ENCODE assay signal across 9 cellular contexts in genomic region chr19:40611900-40612698, GRCh38. TPM values are rescaled to one million over a fixed set of nuclear protein-coding genes. Genes with fewer than 3 reads are reported as not detected.
DNase-seq lines count a peak whose midpoint lies in the region; ATAC-seq and TF ChIP-seq lines count a peak whose summit lies in the region.
"Had no signal": no experiment of that assay in that cellular context is flagged by ENCODE, and none has a peak within 500 bp of the region (broad histone marks: within the 10 kb centered on the region; RNA-seq: fewer than 3 reads in every experiment).

No MANE protein-coding gene starts in this region.

- H3K27ac Mint-ChIP-seq in activated naive CD8-positive, alpha-beta T cell treated with anti-CD3 and anti-CD28 coated beads for 36 hours, result peak overlapping the region; percentile 30

- ATAC-seq in body of pancreas, result no peak

- 90% methylated on average over 10 of the region's 10 CpGs for WGBS in liver
- WGBS in body of pancreas, 2 donors, result 81 to 97% methylated on average over 6 to 10 of the region's 10 CpGs

- no peak overlapping the region for H3K4me3 ChIP-seq in left ventricle myocardium inferior
- no peak overlapping the region for H3K4me3 ChIP-seq in liver (ENCODE audit: low read depth in 1 of 3, low read length in 3 of 3)
- H3K4me3 ChIP-seq in body of pancreas, result no peak overlapping the region

- no peaks in the 10 kb centered on the region for H3K9me3 Mint-ChIP-seq in activated naive CD8-positive, alpha-beta T cell treated with anti-CD3 and anti-CD28 coated beads for 36 hours

- peak overlapping the region; percentile 91 for H3K27ac ChIP-seq in left ventricle myocardium inferior (replicated peaks)
- H3K27ac ChIP-seq in liver (ENCODE audit: low read depth in 1 of 2, low read length in 2 of 2), result no peak overlapping the region
- no peak overlapping the region for H3K27ac ChIP-seq in body of pancreas

- peak overlapping the region; percentile 78 for H3K4me3 Mint-ChIP-seq in activated naive CD8-positive, alpha-beta T cell treated with anti-CD3 and anti-CD28 coated beads for 36 hours

- no peak for TF ChIP-seq POLR2A in body of pancreas (IDR thresholded peaks at IDR 0.05)

- H3K4me1 Mint-ChIP-seq in activated naive CD8-positive, alpha-beta T cell treated with anti-CD3 and anti-CD28 coated beads for 36 hours, result peaks cover 50% of the 10 kb centered on the region

- H3K27me3 ChIP-seq in left ventricle myocardium inferior (ENCODE audit: low read depth), result no peaks in the 10 kb centered on the region
- H3K27me3 ChIP-seq in liver (ENCODE audit: control insufficient read depth in 4 of 4, insufficient read depth in 4 of 4, low read length in 3 of 4), result peaks cover 0 to 4% (median 1%) of the 10 kb centered on the region in 4 donors
- H3K27me3 ChIP-seq in body of pancreas, result no peaks in the 10 kb centered on the region
- H3K27me3 ChIP-seq: BE2C had no signal

- H3K36me3 ChIP-seq in left ventricle myocardium inferior (peaks cover 16% of the 10 kb centered on the region), liver (ENCODE audit: control insufficient read depth in 4 of 4, insufficient read depth in 3 of 4, low read depth in 1 of 4, low read length in 3 of 4) (peaks cover 0 to 1% (median 0%) of the 10 kb centered on the region in 4 donors), body of pancreas (replicated peaks in 1 of 2; ENCODE audit: insufficient read depth in 1 of 2, low read depth in 2 of 2) (no peaks in the 10 kb centered on the region)
- H3K36me3 ChIP-seq: BE2C had no signal

- no peak overlapping the region for H3K9ac ChIP-seq in liver (ENCODE audit: low read depth in 1 of 2, low read length in 2 of 2)

- DNase-seq in left ventricle myocardium inferior (no peak), cardiac septum (ENCODE audit: low spot score) (no peak), SW480 (ENCODE audit: low spot score) (no peak), body of pancreas (no peak), NCI-H510A treated with DMSO at 0.1 percent for 48 hours (lab: John Stamatoyannopoulos, UW) (no peak), SIG-M5 treated with dmso at 0.1 percent for 504 hours (lab: John Stamatoyannopoulos, UW; ENCODE audit: unreplicated experiment) (no peak)
- DNase-seq in activated naive CD8-positive, alpha-beta T cell treated with anti-CD3 and anti-CD28 coated beads for 36 hours, result no peak
- DNase-seq: BE2C had no signal

- no peak for TF ChIP-seq RAD21 in liver (IDR thresholded peaks at IDR 0.05)

- peaks cover 65% of the 10 kb centered on the region for H3K4me1 ChIP-seq in left ventricle myocardium inferior
- H3K4me1 ChIP-seq in liver (ENCODE audit: control insufficient read depth in 4 of 4, insufficient read depth in 4 of 4, low read length in 3 of 4), result peaks cover 6 to 20% (median 8%) of the 10 kb centered on the region in 4 donors
- H3K4me1 ChIP-seq in body of pancreas, result peaks cover 20% of the 10 kb centered on the region

- H3K9me3 ChIP-seq in left ventricle myocardium inferior (replicated peaks) (no peaks in the 10 kb centered on the region), liver (ENCODE audit: control insufficient read depth in 4 of 4, low read length in 3 of 4) (no peaks in the 10 kb centered on the region), body of pancreas (no peaks in the 10 kb centered on the region)
- H3K9me3 ChIP-seq: BE2C had no signal

- H3K27me3 Mint-ChIP-seq in activated naive CD8-positive, alpha-beta T cell treated with anti-CD3 and anti-CD28 coated beads for 36 hours, result no peaks in the 10 kb centered on the region

- peaks cover 27% of the 10 kb centered on the region for H3K36me3 Mint-ChIP-seq in activated naive CD8-positive, alpha-beta T cell treated with anti-CD3 and anti-CD28 coated beads for 36 hours

- intact Hi-C loops in left ventricle myocardium inferior (cut with micrococcal nuclease), result no loop called here
- intact Hi-C loops in cardiac septum (cut with DNase I), result no loop called here
- intact Hi-C loops in body of pancreas (cut with DNase I), result no loop called here

- TF ChIP-seq CTCF in left ventricle myocardium inferior (IDR thresholded peaks at IDR 0.05; ENCODE audit: borderline replicate concordance) (no peak), liver (IDR thresholded peaks at IDR 0.05; ENCODE audit: low read depth, low read length, missing input control) (no peak), body of pancreas (IDR thresholded peaks at IDR 0.05) (no peak)

TF ChIP-seq in liver, 16 proteins besides CTCF, POLR2A, EP300 and RAD21:
- TF ChIP-seq RXRA (IDR thresholded peaks at IDR 0.05) (peak in 1 of 2 donors; percentile 28), NR2F2 (IDR thresholded peaks at IDR 0.05) (peak; percentile 82), HNF4A (conservative IDR thresholded peaks at IDR 0.05) (peak in 1 of 2 donors; percentile 25), MAX (IDR thresholded peaks at IDR 0.05) (no peak)
TF ChIP-seq in liver: peak in this region for 3.

RNA-seq across cellular contexts. Expression of gene LTBP4, which starts 10.9 kb away (rescaled TPM):
- total RNA-seq in left ventricle myocardium inferior (260 TPM), cardiac septum (216 TPM), liver (10 to 100 TPM; 14.0 to 21.6 TPM), body of pancreas (100 to 1,000 TPM in 1 of 2 donors, 10 to 100 TPM in 1; 45.1 to 195 TPM)
- 100 to 1,000 TPM in 1 of 2 experiments, 10 to 100 TPM in 1; 99.3 to 102 TPM for total RNA-seq in activated naive CD8-positive, alpha-beta T cell treated with anti-CD3 and anti-CD28 coated beads for 36 hours
- 10 to 100 TPM in 1 of 2 donors, 1 to 10 TPM in 1; 9.6 to 28.7 TPM for polyA plus RNA-seq in liver

RNA-seq across cellular contexts. Expression of gene SHKBP1, which starts 35.4 kb away (rescaled TPM):
- total RNA-seq in left ventricle myocardium inferior (14.8 TPM), cardiac septum (28.6 TPM), liver (10 to 100 TPM; 10.1 to 11.0 TPM), body of pancreas (10 to 100 TPM; 43.3 to 63.6 TPM)
- 10 to 100 TPM; 71.1 to 74.5 TPM for total RNA-seq in activated naive CD8-positive, alpha-beta T cell treated with anti-CD3 and anti-CD28 coated beads for 36 hours
- polyA plus RNA-seq in liver, result 10 to 100 TPM; 19.8 to 22.9 TPM
